18 cellular contexts compared by ENCODE assay signal in the genomic region with DNA sequence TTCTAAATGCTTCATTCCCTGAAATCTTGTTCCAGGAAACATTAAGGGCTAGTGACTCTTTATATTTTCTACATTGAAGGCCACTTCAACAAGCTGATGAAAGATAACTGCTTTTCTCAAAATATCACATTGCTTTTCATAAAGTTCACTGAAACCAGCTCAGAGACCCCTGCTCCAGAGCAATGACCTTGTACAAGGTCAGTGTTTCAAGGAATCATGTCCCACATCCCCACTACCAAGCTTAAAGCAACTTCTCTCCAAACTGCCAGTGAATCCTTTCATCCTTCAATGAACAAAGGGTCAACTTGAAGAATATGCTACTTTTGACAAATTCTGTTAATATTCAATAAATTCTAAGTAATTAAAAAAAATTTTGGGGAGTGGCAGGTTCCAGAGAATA. TPM values are rescaled to one million over a fixed set of nuclear protein-coding genes. Genes with fewer than 3 reads are reported as not detected.
DNase-seq lines count a peak whose midpoint lies in the region; ATAC-seq and TF ChIP-seq lines count a peak whose summit lies in the region.
"Had no signal": no experiment of that assay in that cellular context is flagged by ENCODE, and none has a peak within 500 bp of the region (broad histone marks: within the 10 kb centered on the region; RNA-seq: fewer than 3 reads in every experiment).

No MANE protein-coding gene starts in this region.

- H3K27ac ChIP-seq in esophagus squamous epithelium (peak overlapping the region; percentile 60 to 85 (median 76)), subcutaneous abdominal adipose tissue (ENCODE audit: low read depth, low read length) (peak overlapping the region; percentile 58)
- H3K27ac ChIP-seq: VCaP had no signal

- POLR2A ChIA-PET in activated CD4-positive, alpha-beta memory T cell treated with anti-CD3 and anti-CD28 coated beads, Interleukin-2, amount 10 ng/mL, durations not matched to agents 7 days and 5 days (lab: Charles Lee), result interaction anchor here (0.8 to 11.1 kb wide), 22 partner anchors 12 to 236 kb away, joined by 3 to 137 read pairs (median 5); a partner anchor contains a TSS

- no peak overlapping the region for H3K9ac ChIP-seq in subcutaneous abdominal adipose tissue (ENCODE audit: low read length in 5 of 5)
- H3K9ac ChIP-seq: SK-N-SH had no signal

- H3K9me3 Mint-ChIP-seq in activated T-cell treated with anti-CD3 and anti-CD28 coated beads, Interleukin-2, amount 50 U/mL, for 4 hours, result no peaks in the 10 kb centered on the region
- H3K9me3 Mint-ChIP-seq in activated CD4-positive, alpha-beta memory T cell treated with anti-CD3 and anti-CD28 coated beads, Interleukin-2, amount 10 ng/mL, durations not matched to agents 7 days and 5 days, result no peaks in the 10 kb centered on the region

- peaks cover 38% of the 10 kb centered on the region for H3K4me1 Mint-ChIP-seq in activated T-cell treated with anti-CD3 and anti-CD28 coated beads, Interleukin-2, amount 50 U/mL, for 4 hours (ENCODE audit: low read depth)
- peaks cover 81% of the 10 kb centered on the region for H3K4me1 Mint-ChIP-seq in activated CD4-positive, alpha-beta memory T cell treated with anti-CD3 and anti-CD28 coated beads, Interleukin-2, amount 10 ng/mL, durations not matched to agents 7 days and 5 days

- H3K27me3 ChIP-seq in esophagus squamous epithelium (no peaks in the 10 kb centered on the region), subcutaneous abdominal adipose tissue (ENCODE audit: control insufficient read depth in 5 of 5, insufficient read depth in 4 of 5, low read length in 5 of 5) (no peaks in the 10 kb centered on the region)

- H3K27ac Mint-ChIP-seq in activated CD4-positive, alpha-beta memory T cell treated with anti-CD3 and anti-CD28 coated beads, Interleukin-2, amount 10 ng/mL, durations not matched to agents 7 days and 5 days, result peak overlapping the region; percentile 93

- H3K27me3 Mint-ChIP-seq in activated T-cell treated with anti-CD3 and anti-CD28 coated beads, Interleukin-2, amount 50 U/mL, for 4 hours (ENCODE audit: low read depth), result no peaks in the 10 kb centered on the region
- H3K27me3 Mint-ChIP-seq in activated CD4-positive, alpha-beta memory T cell treated with anti-CD3 and anti-CD28 coated beads, Interleukin-2, amount 10 ng/mL, durations not matched to agents 7 days and 5 days, result no peaks in the 10 kb centered on the region

- no peak for TF ChIP-seq POLR2A in esophagus squamous epithelium (IDR thresholded peaks at IDR 0.05)

- H3K4me1 ChIP-seq in esophagus squamous epithelium, result peaks cover 18 to 71% (median 46%) of the 10 kb centered on the region in 3 donors
- peaks cover 0 to 65% (median 9%) of the 10 kb centered on the region in 5 donors for H3K4me1 ChIP-seq in subcutaneous abdominal adipose tissue (ENCODE audit: control insufficient read depth in 5 of 5, insufficient read depth in 5 of 5, low read length in 5 of 5)
- H3K4me1 ChIP-seq: Caco-2 had no signal

- no peak for ATAC-seq in activated T-cell treated with anti-CD3 and anti-CD28 coated beads, Interleukin-2, amount 50 U/mL, for 4 hours
- ATAC-seq in HG03439 (IDR thresholded peaks at IDR 0.05; ENCODE audit: unreplicated experiment), result no peak
- ATAC-seq: HepG2 had no signal

- intact Hi-C loops in esophagus squamous epithelium (cut with DNase I), result no loop called here

- CTCF ChIA-PET in activated CD4-positive, alpha-beta memory T cell treated with anti-CD3 and anti-CD28 coated beads, Interleukin-2, amount 10 ng/mL, durations not matched to agents 7 days and 5 days (lab: Charles Lee), result interaction anchor here (0.6 to 3.2 kb wide), 16 partner anchors 10 to 849 kb away, joined by 3 to 20 read pairs (median 4); a partner anchor contains a TSS

- peaks cover 11% of the 10 kb centered on the region for H3K36me3 Mint-ChIP-seq in activated T-cell treated with anti-CD3 and anti-CD28 coated beads, Interleukin-2, amount 50 U/mL, for 4 hours (ENCODE audit: insufficient read depth)
- peaks cover 32% of the 10 kb centered on the region for H3K36me3 Mint-ChIP-seq in activated CD4-positive, alpha-beta memory T cell treated with anti-CD3 and anti-CD28 coated beads, Interleukin-2, amount 10 ng/mL, durations not matched to agents 7 days and 5 days (ENCODE audit: low read depth)

- no peaks in the 10 kb centered on the region for H3K9me3 ChIP-seq in esophagus squamous epithelium
- no peaks in the 10 kb centered on the region for H3K9me3 ChIP-seq in subcutaneous abdominal adipose tissue (ENCODE audit: control insufficient read depth in 5 of 5, low read length in 5 of 5)
- H3K9me3 ChIP-seq: Caco-2, SK-N-SH had no signal

- H3K36me3 ChIP-seq in esophagus squamous epithelium (peaks cover 0 to 12% (median 0%) of the 10 kb centered on the region in 3 donors), subcutaneous abdominal adipose tissue (ENCODE audit: control insufficient read depth in 5 of 5, insufficient read depth in 5 of 5, low read length in 5 of 5) (peaks cover 0 to 16% (median 9%) of the 10 kb centered on the region in 5 donors)

- TF ChIP-seq CTCF in esophagus squamous epithelium (IDR thresholded peaks at IDR 0.05), result no peak

- H3K4me3 ChIP-seq in esophagus squamous epithelium, result no peak overlapping the region
- H3K4me3 ChIP-seq in subcutaneous abdominal adipose tissue (ENCODE audit: low read depth in 1 of 5, low read length in 5 of 5), result no peak overlapping the region

- DNase-seq in activated T-cell treated with anti-CD3 and anti-CD28 coated beads, Interleukin-2, amount 50 U/mL, for 4 hours, result no peak
- DNase-seq in activated T-cell treated with anti-CD3 and anti-CD28 coated beads for 4 hours, result no peak
- no peak for DNase-seq in activated CD4-positive, alpha-beta memory T cell treated with anti-CD3 and anti-CD28 coated beads, Interleukin-2, amount 10 ng/mL, durations not matched to agents 7 days and 5 days
- no peak for DNase-seq in esophagus squamous epithelium (lab: John Stamatoyannopoulos, UW)
- no peak for DNase-seq in NCI-H774 (lab: John Stamatoyannopoulos, UW)
- DNase-seq in AG08396 (ENCODE audit: low spot score), result no peak
- DNase-seq: ACHN; Caco-2; glutamatergic neuron; NCI-H1092 treated with DMSO at 0.1 percent for 48 hours; SK-N-SH; stimulated activated CD4-positive, alpha-beta T cell treated with anti-CD3 and anti-CD28 coated beads, Interleukin-4, amount 100 ng/mL, for 1 hour had no signal

- peak overlapping the region; percentile 51 for H3K4me3 Mint-ChIP-seq in activated T-cell treated with anti-CD3 and anti-CD28 coated beads, Interleukin-2, amount 50 U/mL, for 4 hours
- peak overlapping the region; percentile 33 for H3K4me3 Mint-ChIP-seq in activated CD4-positive, alpha-beta memory T cell treated with anti-CD3 and anti-CD28 coated beads, Interleukin-2, amount 10 ng/mL, durations not matched to agents 7 days and 5 days

RNA-seq across cellular contexts. Expression of a gene that starts 12.0 kb away (rescaled TPM):
- 1 to 10 TPM; 2.4 to 3.6 (median 2.6) TPM for total RNA-seq in activated T-cell treated with anti-CD3 and anti-CD28 coated beads, Interleukin-2, amount 50 U/mL, for 4 hours
- 1 to 10 TPM; 9.4 to 9.5 TPM for total RNA-seq in activated CD4-positive, alpha-beta memory T cell treated with anti-CD3 and anti-CD28 coated beads, Interleukin-2, amount 10 ng/mL, durations not matched to agents 7 days and 5 days
- 1 to 10 TPM; 1.5 to 5.9 (median 5.5) TPM for total RNA-seq in esophagus squamous epithelium

RNA-seq across cellular contexts. Expression of a gene that starts 21.0 kb away (rescaled TPM):
- 1 to 10 TPM; 2.2 to 4.8 (median 4.1) TPM for total RNA-seq in activated T-cell treated with anti-CD3 and anti-CD28 coated beads, Interleukin-2, amount 50 U/mL, for 4 hours
- 1 to 10 TPM; 5.5 TPM for total RNA-seq in activated CD4-positive, alpha-beta memory T cell treated with anti-CD3 and anti-CD28 coated beads, Interleukin-2, amount 10 ng/mL, durations not matched to agents 7 days and 5 days
- total RNA-seq in esophagus squamous epithelium, result 1 to 10 TPM in 3 of 4 donors, under 1 TPM in 1; 0.95 to 1.8 (median 1.0) TPM

RNA-seq across cellular contexts. Expression of a gene that starts 23.5 kb away (rescaled TPM):
- 10 to 100 TPM; 22.7 to 32.8 (median 26.2) TPM for total RNA-seq in activated T-cell treated with anti-CD3 and anti-CD28 coated beads, Interleukin-2, amount 50 U/mL, for 4 hours
- 10 to 100 TPM; 16.1 to 17.0 TPM for total RNA-seq in activated CD4-positive, alpha-beta memory T cell treated with anti-CD3 and anti-CD28 coated beads, Interleukin-2, amount 10 ng/mL, durations not matched to agents 7 days and 5 days
- 1 to 10 TPM in 3 of 4 donors, under 1 TPM in 1; 0.53 to 6.9 (median 3.9) TPM for total RNA-seq in esophagus squamous epithelium

RNA-seq across cellular contexts. Expression of a gene that starts 26.2 kb away (rescaled TPM):
- total RNA-seq in activated T-cell treated with anti-CD3 and anti-CD28 coated beads, Interleukin-2, amount 50 U/mL, for 4 hours, result 1 to 10 TPM; 1.8 to 5.0 (median 2.5) TPM
- 10 to 100 TPM; 48.1 TPM for total RNA-seq in activated CD4-positive, alpha-beta memory T cell treated with anti-CD3 and anti-CD28 coated beads, Interleukin-2, amount 10 ng/mL, durations not matched to agents 7 days and 5 days
- 10 to 100 TPM in 1 of 4 donors, 1 to 10 TPM in 1, under 1 TPM in 2; 0.49 to 11.0 (median 2.0) TPM for total RNA-seq in esophagus squamous epithelium
- total RNA-seq: Caco-2, kidney epithelial cell, pulmonary artery endothelial cell had no signal

RNA-seq across cellular contexts. Expression of a gene that starts 32.8 kb away (rescaled TPM):
- total RNA-seq in activated T-cell treated with anti-CD3 and anti-CD28 coated beads, Interleukin-2, amount 50 U/mL, for 4 hours, result not detected
- 1 to 10 TPM; 1.0 to 1.8 TPM for total RNA-seq in activated CD4-positive, alpha-beta memory T cell treated with anti-CD3 and anti-CD28 coated beads, Interleukin-2, amount 10 ng/mL, durations not matched to agents 7 days and 5 days
- 1 to 10 TPM in 1 of 4 donors, not detected in 3; 6.4 TPM for total RNA-seq in esophagus squamous epithelium
- total RNA-seq: kidney epithelial cell, pulmonary artery endothelial cell had no signal
